In genomic region chr22:11829426-11829825, GRCh38 we compare ENCODE assay signal across 8 cellular contexts.
DNase-seq lines count a peak whose midpoint lies in the region; ATAC-seq, FAIRE-seq and TF ChIP-seq lines count a peak whose summit lies in the region.
"Not testable (repeated sequence)": the region's sequence is repeated elsewhere in the genome, so short reads cannot be mapped to it uniquely, and the experiment has no call there.

No MANE protein-coding gene starts in this region.

- not testable (repeated sequence) for TF ChIP-seq CTCF in BE2C (IDR thresholded peaks at IDR 0.05; ENCODE audit: low read depth, low read length); Peyer's patch (IDR thresholded peaks at IDR 0.05); dorsolateral prefrontal cortex (IDR thresholded peaks at IDR 0.05 in 54 of 56, conservative IDR thresholded peaks at IDR 0.05 in 2 of 56; ENCODE audit: low read depth in 1 of 56, partially characterized antibody in 56 of 56); lower lobe of right lung (IDR thresholded peaks at IDR 0.05); pancreas (IDR thresholded peaks at IDR 0.05); suprapubic skin (IDR thresholded peaks at IDR 0.05)

- H3K27me3 ChIP-seq in BE2C; Peyer's patch; dorsolateral prefrontal cortex; lower lobe of right lung (ENCODE audit: low read depth); pancreas; suprapubic skin: not testable (repeated sequence)

- H3K27ac ChIP-seq in Peyer's patch, lower lobe of right lung, pancreas, suprapubic skin: not testable (repeated sequence)
- peak overlapping the region in 1 of 59 donors; percentile 68 for H3K27ac ChIP-seq in dorsolateral prefrontal cortex

- not testable (repeated sequence) for FAIRE-seq in pancreas (lab: Jason Lieb, UNC)

- not testable (repeated sequence) for H3K4me3 Mint-ChIP-seq in activated T-cell treated with anti-CD3 and anti-CD28 coated beads, Interleukin-2, amount 50 U/mL, for 4 hours

- not testable (repeated sequence) for TF ChIP-seq POLR2A in Peyer's patch (IDR thresholded peaks at IDR 0.05); suprapubic skin (IDR thresholded peaks at IDR 0.05)

- DNase-seq in BE2C = peak; percentile 45
- peak in 2 of 3 donors; percentile 40 to 43 for DNase-seq in Peyer's patch
- peak; percentile 6 for DNase-seq in activated T-cell treated with anti-CD3 and anti-CD28 coated beads, Interleukin-2, amount 50 U/mL, for 4 hours
- peak in 9 of 10 donors; percentile 6 to 63 (median 30) for DNase-seq in dorsolateral prefrontal cortex
- peak; percentile 22 for DNase-seq in left ventricle myocardium superior
- DNase-seq in lower lobe of right lung = peak; percentile 35
- DNase-seq in pancreas = peak in 5 of 6 donors; percentile 1 to 87 (median 22)
- peak; percentile 61 to 82 for DNase-seq in suprapubic skin (ENCODE audit: low spot score in 2 of 2)

- H3K36me3 ChIP-seq in BE2C, Peyer's patch, lower lobe of right lung, pancreas, suprapubic skin: not testable (repeated sequence)

- 42 to 55% methylated on average over 7 to 14 of the region's 21 CpGs for WGBS in pancreas, 2 donors
- 90% methylated on average over 2 of the region's 21 CpGs for WGBS in suprapubic skin

- not testable (repeated sequence) for H3K4me3 ChIP-seq in BE2C (ENCODE audit: low read depth, low read length); Peyer's patch; lower lobe of right lung; pancreas; suprapubic skin
- peak overlapping the region in 14 of 59 donors; percentile 9 to 58 (median 30) for H3K4me3 ChIP-seq in dorsolateral prefrontal cortex

- intact Hi-C loops in dorsolateral prefrontal cortex (cut with DNase I); left ventricle myocardium superior (cut with micrococcal nuclease); lower lobe of right lung (cut with DNase I); pancreas (cut with DNase I): not testable (repeated sequence)

- not testable (repeated sequence) for H3K4me1 Mint-ChIP-seq in activated T-cell treated with anti-CD3 and anti-CD28 coated beads, Interleukin-2, amount 50 U/mL, for 4 hours (ENCODE audit: low read depth)

- not testable (repeated sequence) for H3K4me1 ChIP-seq in BE2C, Peyer's patch, lower lobe of right lung, pancreas, suprapubic skin

- not testable (repeated sequence) for H3K9me3 Mint-ChIP-seq in activated T-cell treated with anti-CD3 and anti-CD28 coated beads, Interleukin-2, amount 50 U/mL, for 4 hours

- not testable (repeated sequence) for H3K36me3 Mint-ChIP-seq in activated T-cell treated with anti-CD3 and anti-CD28 coated beads, Interleukin-2, amount 50 U/mL, for 4 hours (ENCODE audit: insufficient read depth)

- not testable (repeated sequence) for H3K9me3 ChIP-seq in BE2C, Peyer's patch, lower lobe of right lung, pancreas, suprapubic skin

- not testable (repeated sequence) for H3K27me3 Mint-ChIP-seq in activated T-cell treated with anti-CD3 and anti-CD28 coated beads, Interleukin-2, amount 50 U/mL, for 4 hours (ENCODE audit: low read depth)

- ATAC-seq in activated T-cell treated with anti-CD3 and anti-CD28 coated beads, Interleukin-2, amount 50 U/mL, for 4 hours; left ventricle myocardium superior; lower lobe of right lung; pancreas: not testable (repeated sequence)

- not testable (repeated sequence) for TF ChIP-seq EP300 in suprapubic skin (IDR thresholded peaks at IDR 0.05)

Comparison
In these comparisons a context has a peak if more than half of its experiments do, and no peak if none do; other contexts are left out.
1. DNase-seq: peak in every context shown above with its lines; median percentile 72 in suprapubic skin; 45 in BE2C; 42 in Peyer's patch; 35 in lower lobe of right lung; 30 in dorsolateral prefrontal cortex; 22 in left ventricle myocardium superior; 22 in pancreas; 6 in activated T-cell treated with anti-CD3 and anti-CD28 coated beads, Interleukin-2, amount 50 U/mL, for 4 hours.